ENCODE assay signal across 10 cellular contexts in genomic region chr17:78387982-78388941, GRCh38. TPM values are rescaled to one million over a fixed set of nuclear protein-coding genes. Genes with fewer than 3 reads are reported as not detected.
A peak's percentile ranks its signal among the peaks of the same experiment; 100 is the strongest.
DNase-seq lines count a peak whose midpoint lies in the region; ATAC-seq and TF ChIP-seq lines count a peak whose summit lies in the region.
"Had no signal": no experiment of that assay in that cellular context is flagged by ENCODE, and none has a peak within 500 bp of the region (broad histone marks: within the 10 kb centered on the region; RNA-seq: fewer than 3 reads in every experiment).

No MANE protein-coding gene starts in this region.

- H3K36me3 Mint-ChIP-seq in activated naive CD4-positive, alpha-beta T cell treated with anti-CD3 and anti-CD28 coated beads for 36 hours (ENCODE audit: low read depth): peaks cover 35% of the 10 kb centered on the region
- peaks cover 47% of the 10 kb centered on the region for H3K36me3 Mint-ChIP-seq in activated CD8-positive, alpha-beta T cell treated with anti-CD3 and anti-CD28 coated beads for 36 hours (ENCODE audit: low read depth)

- CTCF ChIA-PET in activated naive CD4-positive, alpha-beta T cell treated with anti-CD3 and anti-CD28 coated beads for 36 hours (lab: Charles Lee): interaction anchor here (0.6 to 1.4 kb wide), 8 partner anchors 8 to 206 kb away, joined by 3 to 7 read pairs (median 3); no protein-coding TSS in a partner anchor
- CTCF ChIA-PET in activated CD8-positive, alpha-beta T cell treated with anti-CD3 and anti-CD28 coated beads for 36 hours (lab: Charles Lee): interaction anchor here (1.0 to 1.3 kb wide), 2 partner anchors 24 to 137 kb away, joined by 3 to 5 read pairs; no protein-coding TSS in a partner anchor

- peaks cover 89% of the 10 kb centered on the region for H3K4me1 Mint-ChIP-seq in activated naive CD4-positive, alpha-beta T cell treated with anti-CD3 and anti-CD28 coated beads for 36 hours (ENCODE audit: low read depth)
- peaks cover 70% of the 10 kb centered on the region for H3K4me1 Mint-ChIP-seq in activated CD8-positive, alpha-beta T cell treated with anti-CD3 and anti-CD28 coated beads for 36 hours (ENCODE audit: low read depth)

- no peak for TF ChIP-seq CTCF in activated CD8-positive, alpha-beta T cell treated with anti-CD3 and anti-CD28 coated beads for 36 hours (IDR thresholded peaks at IDR 0.05)
- TF ChIP-seq CTCF in upper lobe of right lung (IDR thresholded peaks at IDR 0.05): no peak

- peaks cover 89% of the 10 kb centered on the region for H3K4me1 ChIP-seq in upper lobe of right lung

- POLR2A ChIA-PET in activated CD8-positive, alpha-beta T cell treated with anti-CD3 and anti-CD28 coated beads for 36 hours (lab: Charles Lee): interaction anchor here (0.7 to 1.5 kb wide), 5 partner anchors 9 to 31 kb away, joined by 3 to 8 read pairs (median 3); partner anchors contain the start of gene PGS1

- peak overlapping the region; percentile 57 for H3K4me3 Mint-ChIP-seq in activated naive CD4-positive, alpha-beta T cell treated with anti-CD3 and anti-CD28 coated beads for 36 hours
- peak overlapping the region; percentile 35 for H3K4me3 Mint-ChIP-seq in activated CD8-positive, alpha-beta T cell treated with anti-CD3 and anti-CD28 coated beads for 36 hours

- peak overlapping the region; percentile 74 for H3K27ac ChIP-seq in layer of hippocampus (ENCODE audit: low read depth, low read length)
- peak overlapping the region; percentile 77 for H3K27ac ChIP-seq in upper lobe of right lung
- H3K27ac ChIP-seq: SK-N-MC had no signal

- TF ChIP-seq POLR2A in erythroblast (IDR thresholded peaks at IDR 0.05; ENCODE audit: low read length): no peak

- ATAC-seq in activated CD8-positive, alpha-beta T cell treated with anti-CD3 and anti-CD28 coated beads for 36 hours: no peak
- ATAC-seq in upper lobe of right lung: peak; percentile 67
- ATAC-seq: left colon had no signal

- peak overlapping the region; percentile 99 for H3K27ac Mint-ChIP-seq in activated naive CD4-positive, alpha-beta T cell treated with anti-CD3 and anti-CD28 coated beads for 36 hours
- H3K27ac Mint-ChIP-seq in activated CD8-positive, alpha-beta T cell treated with anti-CD3 and anti-CD28 coated beads for 36 hours: peak overlapping the region; percentile 99

- no peak overlapping the region for H3K4me3 ChIP-seq in upper lobe of right lung
- H3K4me3 ChIP-seq: SK-N-MC had no signal

- intact Hi-C loops in activated naive CD4-positive, alpha-beta T cell treated with anti-CD3 and anti-CD28 coated beads for 36 hours (cut with micrococcal nuclease): no loop called here
- intact Hi-C loops in activated CD8-positive, alpha-beta T cell treated with anti-CD3 and anti-CD28 coated beads for 36 hours (cut with micrococcal nuclease): no loop called here
- intact Hi-C loops in upper lobe of right lung (cut with DNase I): no loop called here

- no peaks in the 10 kb centered on the region for H3K9me3 ChIP-seq in upper lobe of right lung

- no peaks in the 10 kb centered on the region for H3K9me3 Mint-ChIP-seq in activated naive CD4-positive, alpha-beta T cell treated with anti-CD3 and anti-CD28 coated beads for 36 hours
- no peaks in the 10 kb centered on the region for H3K9me3 Mint-ChIP-seq in activated CD8-positive, alpha-beta T cell treated with anti-CD3 and anti-CD28 coated beads for 36 hours

- H3K27me3 ChIP-seq in layer of hippocampus (ENCODE audit: control insufficient read depth, insufficient read depth, low read length): no peaks in the 10 kb centered on the region
- no peaks in the 10 kb centered on the region for H3K27me3 ChIP-seq in upper lobe of right lung

- peaks cover 1% of the 10 kb centered on the region for H3K36me3 ChIP-seq in upper lobe of right lung

- peak; percentile 48 for DNase-seq in activated naive CD4-positive, alpha-beta T cell treated with anti-CD3 and anti-CD28 coated beads for 36 hours
- no peak for DNase-seq in activated naive CD4-positive, alpha-beta T cell (lab: John Stamatoyannopoulos, UW)
- DNase-seq in activated CD8-positive, alpha-beta T cell treated with anti-CD3 and anti-CD28 coated beads for 36 hours: no peak
- DNase-seq in upper lobe of right lung: no peak
- no peak for DNase-seq in stimulated activated naive CD4-positive, alpha-beta T cell treated with Interleukin-2 at 50 U/mL for 16 hours (lab: John Stamatoyannopoulos, UW)
- DNase-seq in erythroblast (lab: John Stamatoyannopoulos, UW): no peak
- DNase-seq in stimulated activated CD8-positive, alpha-beta memory T cell treated with anti-CD3 and anti-CD28 coated beads, Interleukin-4, amount 100 ng/mL, for 48 hours: no peak

- no peaks in the 10 kb centered on the region for H3K27me3 Mint-ChIP-seq in activated naive CD4-positive, alpha-beta T cell treated with anti-CD3 and anti-CD28 coated beads for 36 hours (ENCODE audit: low read depth)
- no peaks in the 10 kb centered on the region for H3K27me3 Mint-ChIP-seq in activated CD8-positive, alpha-beta T cell treated with anti-CD3 and anti-CD28 coated beads for 36 hours

RNA-seq across cellular contexts. Expression of gene PGS1, which starts 9.8 kb away (rescaled TPM):
- 10 to 100 TPM; 69.0 to 73.1 TPM for total RNA-seq in activated naive CD4-positive, alpha-beta T cell treated with anti-CD3 and anti-CD28 coated beads for 36 hours
- total RNA-seq in activated CD8-positive, alpha-beta T cell treated with anti-CD3 and anti-CD28 coated beads for 36 hours: 10 to 100 TPM; 42.1 to 43.3 TPM
- 95.5 TPM for total RNA-seq in upper lobe of right lung

RNA-seq across cellular contexts. Expression of gene SOCS3, which starts 28.4 kb away (rescaled TPM):
- 100 to 1,000 TPM; 281 to 290 TPM for total RNA-seq in activated naive CD4-positive, alpha-beta T cell treated with anti-CD3 and anti-CD28 coated beads for 36 hours
- total RNA-seq in activated CD8-positive, alpha-beta T cell treated with anti-CD3 and anti-CD28 coated beads for 36 hours: 10 to 100 TPM; 48.6 to 49.1 TPM
- total RNA-seq in upper lobe of right lung: 82.0 TPM
